In the genomic region with DNA sequence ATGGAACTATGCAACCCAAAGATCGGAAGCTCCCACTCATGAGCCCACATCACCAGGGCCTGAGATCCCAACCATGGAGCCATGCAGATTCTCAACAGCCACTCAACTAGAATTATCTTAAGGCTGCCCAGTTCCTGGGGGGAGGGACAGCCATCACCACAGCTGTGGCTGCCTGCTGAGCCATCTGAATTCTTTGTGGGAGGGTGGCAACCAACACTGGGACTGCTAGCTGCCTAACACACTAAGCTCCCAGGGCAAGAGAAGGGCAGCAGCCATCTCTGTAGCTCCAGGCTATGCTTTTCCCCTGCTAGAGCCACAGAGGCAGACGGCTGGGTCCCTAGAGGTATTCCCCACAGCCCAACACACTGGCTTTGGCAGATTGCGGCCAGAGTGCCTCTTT, we compare ENCODE assay signal across 21 cellular contexts.
DNase-seq lines count a peak whose midpoint lies in the region; ATAC-seq and TF ChIP-seq lines count a peak whose summit lies in the region.
"Had no signal": no experiment of that assay in that cellular context is flagged by ENCODE, and none has a peak within 500 bp of the region (broad histone marks: within the 10 kb centered on the region; RNA-seq: fewer than 3 reads in every experiment).

No MANE protein-coding gene starts in this region.

- H2BK5ac ChIP-seq in neuronal stem cell (ENCODE audit: low read length): no peak overlapping the region

- H2AK5ac ChIP-seq in neuronal stem cell (ENCODE audit: low read depth, low read length): no peak overlapping the region

- no peak overlapping the region for H3K27ac ChIP-seq in endodermal cell (ENCODE audit: low read depth, low read length)
- no peak overlapping the region for H3K27ac ChIP-seq in neuronal stem cell (replicated peaks; ENCODE audit: low read length)
- H3K27ac ChIP-seq in tibial artery: no peak overlapping the region
- H3K27ac ChIP-seq: 22Rv1; A549; BLaER1 treated with 17β-estradiol and CSF1 and Interleukin-3, amounts not matched to agents 10 nM and 100 nM; C4-2B had no signal

- H3K9me3 Mint-ChIP-seq in endodermal cell: peaks cover 8% of the 10 kb centered on the region

- H2BK12ac ChIP-seq in neuronal stem cell (ENCODE audit: low read length): no peak overlapping the region

- H3K79me1 ChIP-seq in neuronal stem cell (ENCODE audit: low read depth, low read length): no peaks in the 10 kb centered on the region

- H2BK120ac ChIP-seq in neuronal stem cell (ENCODE audit: low read depth, low read length): no peak overlapping the region

- no peak overlapping the region for H3K4me2 ChIP-seq in neuronal stem cell (ENCODE audit: insufficient read depth, low read length, poor library complexity, severe bottlenecking)
- H3K4me2 ChIP-seq: A549; BLaER1 treated with 17β-estradiol and CSF1 and Interleukin-3, amounts not matched to agents 10 nM and 100 nM had no signal

- H3K4me3 Mint-ChIP-seq in endodermal cell: no peak overlapping the region
- H3K4me3 Mint-ChIP-seq: B cell; CD4-positive, alpha-beta T cell; CD8-positive, alpha-beta T cell had no signal

- no peak overlapping the region for H2AFZ ChIP-seq in neuronal stem cell (ENCODE audit: low read length)

- H3K18ac ChIP-seq in neuronal stem cell (ENCODE audit: low read length): peak overlapping the region; percentile 60

- no peaks in the 10 kb centered on the region for H3K27me3 ChIP-seq in endodermal cell (ENCODE audit: control insufficient read depth, insufficient read depth, low read length, poor library complexity, severe bottlenecking)
- no peaks in the 10 kb centered on the region for H3K27me3 ChIP-seq in neuronal stem cell (ENCODE audit: control insufficient read depth in 3 of 3, insufficient read depth in 3 of 3, low read depth in 1 of 3, low read length in 3 of 3)
- no peaks in the 10 kb centered on the region for H3K27me3 ChIP-seq in tibial artery
- H3K27me3 ChIP-seq: BLaER1 treated with 17β-estradiol and CSF1 and Interleukin-3, amounts not matched to agents 10 nM and 100 nM had no signal

- no peaks in the 10 kb centered on the region for H3K27me3 Mint-ChIP-seq in endodermal cell (ENCODE audit: insufficient read depth)
- H3K27me3 Mint-ChIP-seq: CD4-positive, alpha-beta T cell had no signal

- no peak for ATAC-seq in left lobe of liver
- ATAC-seq: A549; CD8-positive, alpha-beta T cell; GM12878 had no signal

- 92 to 93% methylated on average over 2 to 3 of the region's 3 CpGs for WGBS in endodermal cell (ENCODE audit: insufficient coverage in 1 of 2, insufficient read length in 1 of 2), 2 experiments
- no CpG with 5 or more reads among the region's 3 CpGs for whole genome bisulfite sequencing in neuronal stem cell (ENCODE audit: extremely low coverage in 2 of 2, insufficient read length in 2 of 2, insufficient replicate concordance in 1 of 2), 2 donors

- no peak overlapping the region for H2BK15ac ChIP-seq in neuronal stem cell (ENCODE audit: low read length)

- no peak overlapping the region for H3K23ac ChIP-seq in neuronal stem cell (ENCODE audit: low read depth, low read length, poor library complexity)

- intact Hi-C loops in tibial artery (cut with DNase I; ENCODE audit: low total_unique reads): no loop called here

- H3K4me1 ChIP-seq in endodermal cell (ENCODE audit: control insufficient read depth, insufficient read depth, low read length) (peaks cover 9% of the 10 kb centered on the region), neuronal stem cell (ENCODE audit: control insufficient read depth in 2 of 2, insufficient read depth in 1 of 2, low read depth in 1 of 2, low read length in 2 of 2) (no peaks in the 10 kb centered on the region), tibial artery (no peaks in the 10 kb centered on the region)
- H3K4me1 ChIP-seq: A549; BLaER1 treated with 17β-estradiol and CSF1 and Interleukin-3, amounts not matched to agents 10 nM and 100 nM; Caco-2 had no signal

- no peak overlapping the region for H3K27ac Mint-ChIP-seq in endodermal cell
- H3K27ac Mint-ChIP-seq: B cell; CD4-positive, alpha-beta T cell; CD8-positive, alpha-beta T cell had no signal

- H3K36me3 Mint-ChIP-seq in endodermal cell (ENCODE audit: low read depth): no peaks in the 10 kb centered on the region
- H3K36me3 Mint-ChIP-seq: CD8-positive, alpha-beta T cell had no signal

- peaks cover 22% of the 10 kb centered on the region for H3K9me3 ChIP-seq in endodermal cell (ENCODE audit: control insufficient read depth, low read length)
- H3K9me3 ChIP-seq in neuronal stem cell (replicated peaks in 1 of 2; ENCODE audit: control insufficient read depth in 2 of 2, insufficient read depth in 1 of 2, low read depth in 1 of 2, low read length in 2 of 2): peaks cover 8 to 11% of the 10 kb centered on the region in 2 donors
- H3K9me3 ChIP-seq in tibial artery: peaks cover 0 to 7% (median 0%) of the 10 kb centered on the region in 3 donors
- H3K9me3 ChIP-seq: A549, Caco-2 had no signal

- no peak overlapping the region for H3K14ac ChIP-seq in neuronal stem cell (ENCODE audit: low read length)

- H4K8ac ChIP-seq in neuronal stem cell (ENCODE audit: low read depth, low read length): no peak overlapping the region

- DNase-seq in ELF-1 (ENCODE audit: low read depth, low spot score) (peak; percentile 22), endodermal cell (no peak), myocyte (ENCODE audit: low read depth) (peak; percentile 69), neuronal stem cell (ENCODE audit: low spot score) (no peak), NCI-H2196 (lab: John Stamatoyannopoulos, UW; ENCODE audit: unreplicated experiment) (no peak), tibial artery (no peak), left lobe of liver (ENCODE audit: low spot score) (no peak), NOMO-1 treated with dmso at 0.1 percent for 144 hours (lab: John Stamatoyannopoulos, UW; ENCODE audit: unreplicated experiment) (no peak)
- DNase-seq: AML-193; Caco-2; Calu3; CD4-positive, alpha-beta T cell; CD8-positive, alpha-beta T cell; DMS79 treated with DMSO at 0.1 percent for 48 hours; GDM1 had no signal

- H3K9ac ChIP-seq in endodermal cell (ENCODE audit: extremely low read depth, low read length, poor library complexity, severe bottlenecking) (no peak overlapping the region), neuronal stem cell (ENCODE audit: low read depth, low read length, poor library complexity) (no peak overlapping the region)
- H3K9ac ChIP-seq: BLaER1 treated with 17β-estradiol and CSF1 and Interleukin-3, amounts not matched to agents 10 nM and 100 nM had no signal

- H3K4me3 ChIP-seq in endodermal cell (ENCODE audit: low read length) (peak overlapping the region; percentile 27), neuronal stem cell (ENCODE audit: low read length in 2 of 2) (peak overlapping the region in 1 of 2 donors; percentile 57), tibial artery (no peak overlapping the region)
- H3K4me3 ChIP-seq: A549; BLaER1 treated with 17β-estradiol and CSF1 and Interleukin-3, amounts not matched to agents 10 nM and 100 nM; GM12878 had no signal

- TF ChIP-seq CTCF in endodermal cell (conservative IDR thresholded peaks at IDR 0.05) (no peak), tibial artery (IDR thresholded peaks at IDR 0.05) (no peak)

- H3K4ac ChIP-seq in neuronal stem cell (ENCODE audit: low read length): no peak overlapping the region

- H3K36me3 ChIP-seq in endodermal cell (ENCODE audit: control insufficient read depth, insufficient read depth, low read length) (no peaks in the 10 kb centered on the region), neuronal stem cell (replicated peaks in 1 of 2; ENCODE audit: control insufficient read depth in 2 of 2, insufficient read depth in 2 of 2, low read length in 2 of 2) (no peaks in the 10 kb centered on the region), tibial artery (no peaks in the 10 kb centered on the region)
- H3K36me3 ChIP-seq: BLaER1 treated with 17β-estradiol and CSF1 and Interleukin-3, amounts not matched to agents 10 nM and 100 nM had no signal

- peaks cover 10% of the 10 kb centered on the region for H3K4me1 Mint-ChIP-seq in endodermal cell
- H3K4me1 Mint-ChIP-seq: B cell had no signal

- H4K91ac ChIP-seq in neuronal stem cell (ENCODE audit: low read depth, low read length, poor library complexity): peak overlapping the region; percentile 32

Comparison
In these comparisons a context has a peak if more than half of its experiments do, and no peak if none do; other contexts are left out.
1. DNase-seq: peak in ELF-1 (single experiment) and myocyte (single experiment); none in endodermal cell (single experiment), neuronal stem cell (single experiment), NCI-H2196 (single experiment), tibial artery (0 of 2), left lobe of liver (single experiment) and NOMO-1 treated with dmso at 0.1 percent for 144 hours (single experiment).